24 cellular contexts compared by ENCODE assay signal in genomic region chr11:29271616-29272015, GRCh38.
"Had no signal": no experiment of that assay in that cellular context is flagged by ENCODE, and none has a peak within 500 bp of the region (broad histone marks: within the 10 kb centered on the region; RNA-seq: fewer than 3 reads in every experiment).

No MANE protein-coding gene starts in this region.

- H3K27ac Mint-ChIP-seq: activated B cell treated with CpG ODN at 0.5 μM for 24 hours; activated CD4-positive, alpha-beta T cell treated with anti-CD3 and anti-CD28 coated beads for 36 hours; activated naive CD8-positive, alpha-beta T cell; activated T-cell treated with anti-CD3 and anti-CD28 coated beads, Interleukin-2, amount 50 U/mL, for 24 hours; activated T-helper 17 cell treated with anti-CD3 and anti-CD28 coated beads, Interleukin-2, amount 50 U/mL, for 72 hours; endodermal cell; memory B cell; nephron; type B pancreatic cell had no signal

- H3K9me3 ChIP-seq: adrenal gland, ascending aorta, heart right ventricle, neutrophil, testis, vagina had no signal

- H3K4me3 ChIP-seq: adrenal gland, ascending aorta, heart right ventricle, testis, vagina had no signal

- H3K9me3 Mint-ChIP-seq: activated B cell treated with CpG ODN at 0.5 μM for 24 hours, endodermal cell, nephron, type B pancreatic cell had no signal

- H3K4me3 Mint-ChIP-seq: activated B cell treated with CpG ODN at 0.5 μM for 24 hours; activated CD4-positive, alpha-beta T cell treated with anti-CD3 and anti-CD28 coated beads for 36 hours; activated naive CD8-positive, alpha-beta T cell; activated T-cell treated with anti-CD3 and anti-CD28 coated beads, Interleukin-2, amount 50 U/mL, for 24 hours; activated T-helper 17 cell treated with anti-CD3 and anti-CD28 coated beads, Interleukin-2, amount 50 U/mL, for 72 hours; endodermal cell; memory B cell; nephron; type B pancreatic cell had no signal

- H3K4me1 Mint-ChIP-seq: activated B cell treated with CpG ODN at 0.5 μM for 24 hours; activated CD4-positive, alpha-beta T cell treated with anti-CD3 and anti-CD28 coated beads for 36 hours; activated T-helper 17 cell treated with anti-CD3 and anti-CD28 coated beads, Interleukin-2, amount 50 U/mL, for 72 hours; memory B cell had no signal

- H3K27me3 Mint-ChIP-seq: activated B cell treated with CpG ODN at 0.5 μM for 24 hours; activated CD4-positive, alpha-beta T cell treated with anti-CD3 and anti-CD28 coated beads for 36 hours; activated naive CD8-positive, alpha-beta T cell; activated T-cell treated with anti-CD3 and anti-CD28 coated beads, Interleukin-2, amount 50 U/mL, for 24 hours; activated T-helper 17 cell treated with anti-CD3 and anti-CD28 coated beads, Interleukin-2, amount 50 U/mL, for 72 hours; memory B cell; type B pancreatic cell had no signal

- ATAC-seq: activated CD4-positive, alpha-beta T cell treated with anti-CD3 and anti-CD28 coated beads for 36 hours; activated T-helper 17 cell treated with anti-CD3 and anti-CD28 coated beads, Interleukin-2, amount 50 U/mL, for 72 hours; heart right ventricle; left ventricle myocardium superior had no signal

- H3K79me2 ChIP-seq: parathyroid adenoma had no signal

- H3K36me3 Mint-ChIP-seq: activated naive CD8-positive, alpha-beta T cell; memory B cell; type B pancreatic cell had no signal

- H3K4me1 ChIP-seq: adrenal gland, ascending aorta, heart right ventricle, parathyroid adenoma, testis, vagina had no signal

- DNase-seq: activated B cell treated with CpG ODN at 0.5 μM for 24 hours; activated CD4-positive, alpha-beta T cell treated with anti-CD3 and anti-CD28 coated beads for 36 hours; activated CD4-positive, alpha-beta T cell treated with anti-CD3 and anti-CD28 coated beads, Interleukin-2, amount 50 U/mL, for 4 hours; activated CD8-positive, alpha-beta memory T cell treated with anti-CD3 and anti-CD28 coated beads for 24 hours; activated CD8-positive, alpha-beta memory T cell treated with anti-CD3 and anti-CD28 coated beads, Interleukin-2, amount 50 U/mL, for 4 hours; activated T-cell treated with anti-CD3 and anti-CD28 coated beads, Interleukin-2, amount 50 U/mL, for 24 hours; cortex of kidney; endodermal cell; heart right ventricle; left ventricle myocardium superior; stimulated activated CD4-positive, alpha-beta T cell treated with anti-CD3 and anti-CD28 coated beads, Interleukin-4, amount 100 ng/mL, for 1 hour; stimulated activated naive CD4-positive, alpha-beta T cell; T-helper 9 cell; testis had no signal

- H3K27me3 ChIP-seq: adrenal gland, ascending aorta, heart right ventricle, neutrophil, testis, vagina had no signal

- H3K27ac ChIP-seq: adrenal gland, ascending aorta, heart right ventricle, neutrophil, parathyroid adenoma, testis, vagina had no signal

- H2AFZ ChIP-seq: parathyroid adenoma had no signal

- H3K36me3 ChIP-seq: adrenal gland, ascending aorta, heart right ventricle, neutrophil, vagina had no signal
